ENCODE assay signal across 8 cellular contexts in the genomic region with DNA sequence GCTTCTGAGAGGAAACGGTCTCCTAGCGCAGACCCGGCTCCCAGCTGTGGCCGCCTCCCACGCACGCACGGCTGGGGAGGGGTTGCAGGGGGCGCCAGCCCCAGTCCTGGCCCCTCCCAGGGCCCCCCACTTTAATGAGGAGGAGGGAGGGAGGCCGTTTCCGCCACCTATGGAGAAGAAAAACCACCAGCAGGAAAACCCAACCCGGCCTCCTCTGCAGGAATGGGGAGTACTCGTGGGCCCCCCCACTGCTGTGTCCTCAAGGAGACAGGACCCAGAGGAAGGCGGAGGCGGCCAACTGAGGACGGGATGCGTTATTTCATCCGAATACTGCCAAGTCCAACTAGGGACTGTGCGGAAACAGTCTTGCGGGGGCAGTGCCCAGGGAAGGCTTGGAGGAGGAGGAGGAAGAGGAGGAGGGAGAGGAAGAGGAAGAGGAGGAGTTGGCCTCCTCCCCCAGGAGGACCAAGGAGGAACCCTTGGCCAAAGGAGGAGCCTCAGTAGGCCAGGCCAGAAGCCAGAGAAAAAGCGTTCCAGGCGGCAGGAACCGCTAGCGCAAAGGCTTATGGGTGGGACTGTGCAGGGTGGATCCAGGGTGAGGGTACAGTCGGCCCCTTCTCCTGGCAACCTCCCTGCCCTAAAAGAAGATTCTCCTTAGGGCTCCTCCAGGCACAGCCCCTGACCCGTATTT. TPM values are rescaled to one million over a fixed set of nuclear protein-coding genes. Genes with fewer than 3 reads are reported as not detected.
DNase-seq lines count a peak whose midpoint lies in the region; ATAC-seq and TF ChIP-seq lines count a peak whose summit lies in the region.

No MANE protein-coding gene starts in this region.

- peak overlapping the region; percentile 62 to 91 for H3K27ac ChIP-seq in ovary

- TF ChIP-seq POLR2A in ovary (IDR thresholded peaks at IDR 0.05): peak; percentile 33

- H3K9me3 ChIP-seq in T-helper 17 cell (ENCODE audit: control insufficient read depth, low read length, poor library complexity, severe bottlenecking): no peaks in the 10 kb centered on the region
- no peaks in the 10 kb centered on the region for H3K9me3 ChIP-seq in ovary

- H3K9me3 Mint-ChIP-seq in T-helper 2 cell treated with Interferon-gamma antibody and Interleukin-4, amounts not matched to agents 5 μg/mL and 100 μg/mL, for 36 hours: no peaks in the 10 kb centered on the region

- H3K27me3 ChIP-seq in ovary: no peaks in the 10 kb centered on the region

- no peak for TF ChIP-seq EP300 in ovary (IDR thresholded peaks at IDR 0.05)

- no peaks in the 10 kb centered on the region for H3K36me3 ChIP-seq in ovary

- H3K4me1 Mint-ChIP-seq in T-helper 2 cell treated with Interferon-gamma antibody and Interleukin-4, amounts not matched to agents 5 μg/mL and 100 μg/mL, for 36 hours (ENCODE audit: low read depth): peaks cover 45% of the 10 kb centered on the region
- H3K4me1 Mint-ChIP-seq in T-helper 17 cell: peaks cover 46% of the 10 kb centered on the region

- TF ChIP-seq CTCF in ovary (IDR thresholded peaks at IDR 0.05): peak in 1 of 3 donors; percentile 21

- peaks cover 19% of the 10 kb centered on the region for H3K4me1 ChIP-seq in ovary (ENCODE audit: insufficient read depth)

- H3K36me3 Mint-ChIP-seq in T-helper 2 cell treated with Interferon-gamma antibody and Interleukin-4, amounts not matched to agents 5 μg/mL and 100 μg/mL, for 36 hours (ENCODE audit: low read depth): peaks cover 2% of the 10 kb centered on the region
- no peaks in the 10 kb centered on the region for H3K36me3 Mint-ChIP-seq in T-helper 17 cell (ENCODE audit: low read depth)

- H3K27ac Mint-ChIP-seq in T-helper 2 cell treated with Interferon-gamma antibody and Interleukin-4, amounts not matched to agents 5 μg/mL and 100 μg/mL, for 36 hours: peak overlapping the region; percentile 82
- H3K27ac Mint-ChIP-seq in T-helper 17 cell: peak overlapping the region; percentile 49

- H3K27me3 Mint-ChIP-seq in T-helper 2 cell treated with Interferon-gamma antibody and Interleukin-4, amounts not matched to agents 5 μg/mL and 100 μg/mL, for 36 hours (ENCODE audit: low read depth): no peaks in the 10 kb centered on the region
- H3K27me3 Mint-ChIP-seq in T-helper 17 cell: no peaks in the 10 kb centered on the region

- DNase-seq in T-helper 2 cell treated with Interferon-gamma antibody and Interleukin-4, amounts not matched to agents 5 μg/mL and 100 μg/mL, for 36 hours (ENCODE audit: low spot score): no peak
- DNase-seq in T-helper 2 cell (no peak), T-helper 17 cell (no peak), fibroblast of peridontal ligament (ENCODE audit: extremely low read depth) (peak; percentile 78), ovary (peak; percentile 89 to 93 (median 90)), NCI-H1092 (lab: John Stamatoyannopoulos, UW) (no peak)

- H3K4me3 Mint-ChIP-seq in T-helper 2 cell treated with Interferon-gamma antibody and Interleukin-4, amounts not matched to agents 5 μg/mL and 100 μg/mL, for 36 hours: peak overlapping the region; percentile 73
- peak overlapping the region; percentile 70 for H3K4me3 Mint-ChIP-seq in T-helper 17 cell

- ATAC-seq in T-helper 17 cell: no peak
- ATAC-seq in HG02759 (IDR thresholded peaks at IDR 0.05; ENCODE audit: unreplicated experiment): no peak
- ATAC-seq in HG02798 (IDR thresholded peaks at IDR 0.05; ENCODE audit: poor library complexity, unreplicated experiment): no peak

- WGBS in ovary, 3 donors: 1 to 3% (median 2%) methylated on average over 25 of the region's 25 CpGs

- H3K4me3 ChIP-seq in ovary: peak overlapping the region; percentile 1

- intact Hi-C loops in ovary (cut with DNase I): loop anchor here (5.0 to 10.0 kb wide), 4 partner anchors 138 to 221 kb away; a partner anchor contains a TSS

RNA-seq across cellular contexts. Expression of a gene that starts 3.9 kb away (rescaled TPM):
- 100 to 1,000 TPM; 112 to 113 TPM for total RNA-seq in T-helper 17 cell
- 100 to 1,000 TPM in 2 of 7 donors, 10 to 100 TPM in 5; 58.9 to 124 (median 88.3) TPM for total RNA-seq in ovary
- 10 to 100 TPM in 1 of 2 donors, 1 to 10 TPM in 1; 4.6 to 90.3 TPM for polyA plus RNA-seq in ovary

RNA-seq across cellular contexts. Expression of a gene that starts 17.9 kb away (rescaled TPM):
- total RNA-seq in T-helper 17 cell (1 to 10 TPM in 1 of 2 donors, under 1 TPM in 1; 0.63 to 3.2 TPM), ovary (1 to 10 TPM; 1.8 to 9.2 (median 2.4) TPM)
- polyA plus RNA-seq in ovary: 1 to 10 TPM; 1.4 to 3.2 TPM

RNA-seq across cellular contexts. Expression of a gene that starts 22.6 kb away (rescaled TPM):
- total RNA-seq in T-helper 17 cell (10 to 100 TPM; 37.6 to 39.6 TPM), ovary (100 to 1,000 TPM in 6 of 7 donors, 10 to 100 TPM in 1; 45.2 to 345 (median 217) TPM)
- polyA plus RNA-seq in ovary: 100 to 1,000 TPM in 1 of 2 donors, 1 to 10 TPM in 1; 9.6 to 144 TPM

RNA-seq across cellular contexts. Expression of a gene that starts 29.4 kb away (rescaled TPM):
- total RNA-seq in T-helper 17 cell (under 1 TPM; 0.29 to 0.85 TPM), ovary (10 to 100 TPM in 2 of 7 donors, 1 to 10 TPM in 5; 1.5 to 20.9 (median 3.7) TPM)
- polyA plus RNA-seq in ovary: 1 to 10 TPM in 1 of 2 donors, under 1 TPM in 1; 0.67 to 2.7 TPM

Comparison
In these comparisons a context has a peak if more than half of its experiments do, and no peak if none do; other contexts are left out.
1. DNase-seq: peak in fibroblast of peridontal ligament (single experiment) and ovary (5 of 5); none in T-helper 2 cell treated with Interferon-gamma antibody and Interleukin-4, amounts not matched to agents 5 μg/mL and 100 μg/mL, for 36 hours (single experiment), T-helper 2 cell (0 of 5), T-helper 17 cell (0 of 3) and NCI-H1092 (single experiment).